Comparison of ENCODE assay signal across 8 cellular contexts in genomic region chr20:40506567-40506966, GRCh38.
DNase-seq lines count a peak whose midpoint lies in the region; ATAC-seq, FAIRE-seq and TF ChIP-seq lines count a peak whose summit lies in the region.

No MANE protein-coding gene starts in this region.

- no peak for TF ChIP-seq POLR2A in H54 (IDR thresholded peaks at IDR 0.05; ENCODE audit: low read depth, low read length)

- FAIRE-seq in H54 (lab: Jason Lieb, UNC): no peak

- DNase-seq in H54 (ENCODE audit: insufficient read length, low spot score): peak; percentile 73
- DNase-seq in SIG-M5 treated with dmso at 0.1 percent for 504 hours (lab: John Stamatoyannopoulos, UW; ENCODE audit: unreplicated experiment): peak; percentile 98
- DNase-seq in epithelial cell of prostate (ENCODE audit: low read depth, low spot score): peak; percentile 94
- peak; percentile 85 for DNase-seq in mucosa of gallbladder (ENCODE audit: low spot score)

- ATAC-seq in GM18909 (IDR thresholded peaks at IDR 0.05; ENCODE audit: poor library complexity, unreplicated experiment) (no peak), HG03520 (IDR thresholded peaks at IDR 0.05; ENCODE audit: unreplicated experiment) (no peak), GM21737 (IDR thresholded peaks at IDR 0.05; ENCODE audit: unreplicated experiment) (no peak), HG02571 (IDR thresholded peaks at IDR 0.05; ENCODE audit: unreplicated experiment) (no peak)

- no peak overlapping the region for H3K27ac ChIP-seq in epithelial cell of prostate
